In the genomic region with DNA sequence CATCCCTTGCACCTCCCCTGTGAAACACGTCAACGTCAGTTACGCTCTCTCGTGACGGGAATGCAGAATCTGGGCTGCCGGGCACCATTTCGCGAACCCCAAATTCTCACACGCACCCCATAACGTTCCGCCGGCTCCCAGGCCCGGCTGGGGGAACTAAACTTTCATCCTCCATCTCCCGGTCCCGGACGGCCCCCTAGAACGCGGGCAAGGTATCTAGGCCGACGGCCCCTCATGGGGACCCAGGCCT, we compare ENCODE assay signal across 8 cellular contexts. TPM values are rescaled to one million over a fixed set of nuclear protein-coding genes. Genes with fewer than 3 reads are reported as not detected.
DNase-seq lines count a peak whose midpoint lies in the region; ATAC-seq and TF ChIP-seq lines count a peak whose summit lies in the region.

No MANE protein-coding gene starts in this region.

- ATAC-seq in naive B cell (ENCODE audit: low read depth in 2 of 2): no peak

- peaks cover 29% of the 10 kb centered on the region for H3K79me2 ChIP-seq in PC-9 (ENCODE audit: low read depth)

- no peaks in the 10 kb centered on the region for H3K9me3 Mint-ChIP-seq in endothelial cell (ENCODE audit: unreplicated experiment)
- no peaks in the 10 kb centered on the region for H3K9me3 Mint-ChIP-seq in naive B cell

- H3K9me3 ChIP-seq in PC-9 (ENCODE audit: insufficient read depth, low read depth): no peaks in the 10 kb centered on the region

- POLR2A ChIA-PET in PC-9 (lab: Charles Lee; ENCODE audit: unreplicated experiment): no interaction called here

- H3K36me3 ChIP-seq in PC-9 (ENCODE audit: low read depth): peaks cover 5% of the 10 kb centered on the region; the same call in 1 of the 2 replicates

- peak overlapping the region; percentile 92 for H3K4me2 ChIP-seq in PC-9

- peak overlapping the region; percentile 99 for H3K4me3 Mint-ChIP-seq in endothelial cell (ENCODE audit: unreplicated experiment)
- H3K4me3 Mint-ChIP-seq in naive B cell: peak overlapping the region; percentile 89 to 100 (median 98)

- H3K27me3 ChIP-seq in PC-9 (ENCODE audit: insufficient read depth, low read depth): no peaks in the 10 kb centered on the region

- BruUV-seq in PC-9 (replicated peaks; lab: Mats Ljungman, UMichigan): TSS peak; percentile 74

- peak overlapping the region; percentile 100 for H2AFZ ChIP-seq in PC-9

- H4K20me1 ChIP-seq in PC-9 (ENCODE audit: insufficient read depth): no peaks in the 10 kb centered on the region

- peak overlapping the region; percentile 86 for H3K27ac ChIP-seq in PC-9

- H3K4me1 Mint-ChIP-seq in endothelial cell (ENCODE audit: unreplicated experiment) (peaks cover 9% of the 10 kb centered on the region), naive B cell (peaks cover 16 to 27% (median 17%) of the 10 kb centered on the region in 3 donors)

- H3K36me3 Mint-ChIP-seq in endothelial cell (ENCODE audit: low read depth, unreplicated experiment) (peaks cover 7% of the 10 kb centered on the region), naive B cell (peaks cover 0 to 1% of the 10 kb centered on the region in 2 donors)

- intact Hi-C loops in PC-9 (cut with micrococcal nuclease; ENCODE audit: unreplicated experiment): loop anchor here (5.0 kb wide), 3 partner anchors 179 to 559 kb away; a partner anchor contains a TSS

- H3K9me2 ChIP-seq in PC-9 (ENCODE audit: insufficient read depth): no peaks in the 10 kb centered on the region

- DNase-seq in NCI-H2081 (lab: John Stamatoyannopoulos, UW) (peak; percentile 11 to 43), NCI-H2081 treated with DMSO at 0.1 percent for 48 hours (lab: John Stamatoyannopoulos, UW) (no peak), PC-9 (no peak), endothelial cell (ENCODE audit: low spot score) (no peak), naive B cell (no peak), COLO829 (ENCODE audit: low spot score) (no peak), HT-29 (ENCODE audit: low spot score) (no peak)
- no peak for DNase-seq in activated CD8-positive, alpha-beta memory T cell treated with anti-CD3 and anti-CD28 coated beads for 24 hours

- peaks cover 7% of the 10 kb centered on the region for H3K27me3 Mint-ChIP-seq in endothelial cell (ENCODE audit: unreplicated experiment)
- no peaks in the 10 kb centered on the region for H3K27me3 Mint-ChIP-seq in naive B cell

- CTCF ChIA-PET in PC-9 (lab: Charles Lee): interaction anchor here (1.2 kb wide), 1 partner anchor 158 kb away, joined by 5 read pairs; no protein-coding TSS in a partner anchor

- peaks cover 4% of the 10 kb centered on the region; the same call in 1 of the 2 replicates for H3F3A ChIP-seq in PC-9 (ENCODE audit: insufficient read depth, low read depth)

- peak overlapping the region; percentile 95 for H3K4me3 ChIP-seq in PC-9

- TF ChIP-seq CTCF in PC-9 (conservative IDR thresholded peaks at IDR 0.05) (no peak), endothelial cell (IDR thresholded peaks at IDR 0.05; ENCODE audit: unreplicated experiment) (no peak)

- H3K27ac Mint-ChIP-seq in endothelial cell (ENCODE audit: unreplicated experiment) (peak overlapping the region; percentile 94), naive B cell (peak overlapping the region; percentile 99 to 100 (median 100))

- peaks cover 18% of the 10 kb centered on the region for H3K4me1 ChIP-seq in PC-9 (replicated peaks; ENCODE audit: insufficient read depth)

RNA-seq across cellular contexts. Expression of a gene that starts 0.5 kb away (rescaled TPM):
- total RNA-seq in PC-9 (2021): 5.1 and 6.3 TPM in 2 replicates
- 3.5 TPM for total RNA-seq in endothelial cell (ENCODE audit: unreplicated experiment)
- 1 to 10 TPM in 5 of 6 donors, not detected in 1; 5.0 to 8.0 (median 5.3) TPM for polyA plus RNA-seq in naive B cell (ENCODE audit: low read depth in 6 of 6)
- total RNA-seq in HT-29 (2014; rRNA removed; shearing (Covaris generic)): 0.89 and 0.92 TPM in 2 replicates

RNA-seq across cellular contexts. Expression of a gene that starts 51.2 kb away (rescaled TPM):
- total RNA-seq in PC-9 (2021) (46.3 and 47.4 TPM in 2 replicates), endothelial cell (ENCODE audit: unreplicated experiment) (88.0 TPM)
- polyA plus RNA-seq in naive B cell (ENCODE audit: low read depth in 6 of 6): 10 to 100 TPM; 13.3 to 29.8 (median 20.7) TPM
- 78.1 and 80.7 TPM in 2 replicates for total RNA-seq in HT-29 (2014; rRNA removed; shearing (Covaris generic))

Comparison
In these comparisons a context has a peak if more than half of its experiments do, and no peak if none do; other contexts are left out.
1. DNase-seq: peak in NCI-H2081 (2 of 2); none in NCI-H2081 treated with DMSO at 0.1 percent for 48 hours (single experiment), PC-9 (0 of 2), endothelial cell (single experiment), naive B cell (single experiment), COLO829 (single experiment), activated CD8-positive, alpha-beta memory T cell treated with anti-CD3 and anti-CD28 coated beads for 24 hours (single experiment) and HT-29 (single experiment).